29 cellular contexts compared by ENCODE assay signal in genomic region chr12:42953021-42953420, GRCh38.
"Had no signal": no experiment of that assay in that cellular context is flagged by ENCODE, and none has a peak within 500 bp of the region (broad histone marks: within the 10 kb centered on the region; RNA-seq: fewer than 3 reads in every experiment).

No MANE protein-coding gene starts in this region.

- H3K36me3 ChIP-seq: ascending aorta, cardiac muscle cell had no signal

- DNase-seq: activated CD4-positive, alpha-beta memory T cell treated with anti-CD3 and anti-CD28 coated beads, Interleukin-2, amount 10 ng/mL, durations not matched to agents 7 days and 5 days; activated CD4-positive, alpha-beta T cell treated with anti-CD3 and anti-CD28 coated beads for 1 hour; activated CD4-positive, alpha-beta T cell treated with anti-CD3 and anti-CD28 coated beads for 36 hours; activated CD4-positive, alpha-beta T cell treated with anti-CD3 and anti-CD28 coated beads for 48 hours; activated CD4-positive, alpha-beta T cell treated with anti-CD3 and anti-CD28 coated beads, Interleukin-2, amount 10 ng/mL, durations not matched to agents 7 days and 5 days; activated CD4-positive, alpha-beta T cell treated with anti-CD3 and anti-CD28 coated beads, Interleukin-2, amount 50 U/mL, for 48 hours; activated CD4-positive, CD25-positive, alpha-beta regulatory T cell; activated CD8-positive, alpha-beta memory T cell treated with anti-CD3 and anti-CD28 coated beads for 24 hours; activated CD8-positive, alpha-beta memory T cell treated with anti-CD3 and anti-CD28 coated beads, Interleukin-2, amount 10 ng/mL, durations not matched to agents 7 days and 5 days; activated CD8-positive, alpha-beta memory T cell treated with anti-CD3 and anti-CD28 coated beads, Interleukin-2, amount 50 U/mL, for 48 hours; activated CD8-positive, alpha-beta T cell treated with anti-CD3 and anti-CD28 coated beads, Interleukin-2, amount 10 ng/mL, durations not matched to agents 7 days and 5 days; activated effector memory CD4-positive, alpha-beta T cell treated with Interleukin-2 at 50 U/mL for 16 hours; activated gamma-delta T cell; activated naive CD4-positive, alpha-beta T cell treated with anti-CD3 and anti-CD28 coated beads, Interleukin-2, amount 10 ng/mL, durations not matched to agents 7 days and 5 days; activated naive CD4-positive, alpha-beta T cell treated with Interleukin-2 at 50 U/mL for 16 hours; activated naive CD8-positive, alpha-beta T cell treated with anti-CD3 and anti-CD28 coated beads, Interleukin-2, amount 10 ng/mL, durations not matched to agents 7 days and 5 days; activated naive CD8-positive, alpha-beta T cell treated with anti-CD3 and anti-CD28 coated beads, Interleukin-2, amount 50 U/mL, for 24 hours; activated T-cell treated with anti-CD3 and anti-CD28 coated beads, Interleukin-2, amount 50 U/mL, for 24 hours; activated T-cell treated with anti-CD3 and anti-CD28 coated beads, Interleukin-2, amount 50 U/mL, for 48 hours; amygdala; anterior cingulate cortex; caudate nucleus; cerebellar nuclear complex; T-helper 1 cell; T-helper 2 cell; T-helper 9 cell had no signal

- H3K4me3 ChIP-seq: ascending aorta, cardiac muscle cell had no signal

- H3K9me3 ChIP-seq: ascending aorta had no signal

- H3K27me3 ChIP-seq: ascending aorta, cardiac muscle cell had no signal

- H3K27ac ChIP-seq: ascending aorta, cardiac muscle cell, VCaP had no signal

- H3K4me1 ChIP-seq: ascending aorta had no signal
